8 cellular contexts compared by ENCODE assay signal in the genomic region with DNA sequence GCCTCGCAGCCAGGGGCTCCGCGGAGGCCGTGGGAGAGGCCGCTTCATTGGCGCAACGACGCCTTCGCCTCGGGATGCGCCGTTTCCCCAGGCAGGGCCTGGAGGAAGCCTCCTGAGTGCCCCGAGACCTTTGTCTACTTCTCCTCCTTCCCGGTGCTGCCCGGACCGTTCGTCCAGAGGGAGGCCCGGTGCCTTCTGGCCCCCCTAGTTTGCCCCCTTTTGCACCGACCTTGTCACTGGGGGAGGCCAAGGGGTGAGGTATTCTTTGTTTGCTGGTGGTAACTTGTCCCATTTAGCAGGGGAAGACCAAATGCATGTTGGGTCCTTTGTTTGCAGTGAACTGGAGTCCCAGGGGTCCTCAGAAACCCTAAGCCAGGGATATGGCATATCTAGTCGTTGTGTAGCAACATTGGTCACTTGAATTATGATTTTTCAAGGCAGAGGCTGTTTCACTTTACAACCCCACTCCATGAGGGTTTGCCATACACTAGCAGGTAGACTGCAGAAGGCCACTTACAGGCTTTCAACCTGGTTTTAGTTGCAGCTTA. TPM values are rescaled to one million over a fixed set of nuclear protein-coding genes. Genes with fewer than 3 reads are reported as not detected.
DNase-seq lines count a peak whose midpoint lies in the region; ATAC-seq and TF ChIP-seq lines count a peak whose summit lies in the region.

No MANE protein-coding gene starts in this region.

- no peaks in the 10 kb centered on the region for H3K27me3 Mint-ChIP-seq in effector memory CD8-positive, alpha-beta T cell

- H3K27ac Mint-ChIP-seq in effector memory CD8-positive, alpha-beta T cell: peak overlapping the region; percentile 92 to 96

- no peak for TF ChIP-seq CTCF in omental fat pad (IDR thresholded peaks at IDR 0.05)

- peaks cover 18% of the 10 kb centered on the region for H3K36me3 Mint-ChIP-seq in effector memory CD8-positive, alpha-beta T cell (ENCODE audit: insufficient read depth)

- ATAC-seq in GM19043 (IDR thresholded peaks at IDR 0.05; ENCODE audit: low read depth, unreplicated experiment): peak; percentile 41
- no peak for ATAC-seq in effector memory CD8-positive, alpha-beta T cell (replicated peaks)
- peak; percentile 1 for ATAC-seq in omental fat pad (ENCODE audit: low FRiP score)
- ATAC-seq in GM18498 (IDR thresholded peaks at IDR 0.05; ENCODE audit: unreplicated experiment): no peak

- H3K4me3 Mint-ChIP-seq in effector memory CD8-positive, alpha-beta T cell: peak overlapping the region; percentile 92

- no peaks in the 10 kb centered on the region for H3K9me3 Mint-ChIP-seq in effector memory CD8-positive, alpha-beta T cell

- DNase-seq in NCI-H748 treated with DMSO at 0.1 percent for 48 hours (lab: John Stamatoyannopoulos, UW) (peak; percentile 29), omental fat pad (ENCODE audit: low spot score) (no peak), T1000 (lab: John Stamatoyannopoulos, UW) (no peak), NCI-H1436 (lab: John Stamatoyannopoulos, UW) (no peak), DMS53 (lab: John Stamatoyannopoulos, UW) (no peak)
- DNase-seq in effector memory CD8-positive, alpha-beta T cell: no peak

- H3K4me1 Mint-ChIP-seq in effector memory CD8-positive, alpha-beta T cell (ENCODE audit: low read depth in 2 of 2): peaks cover 11 to 12% of the 10 kb centered on the region in 2 donors

RNA-seq across cellular contexts. Expression of gene DHX30, which starts 0.6 kb away (rescaled TPM):
- total RNA-seq in omental fat pad: 10 to 100 TPM; 43.4 to 91.7 (median 51.5) TPM

RNA-seq across cellular contexts. Expression of gene SMARCC1, which starts 21.9 kb away (rescaled TPM):
- 10 to 100 TPM; 21.3 to 43.4 (median 32.2) TPM for total RNA-seq in omental fat pad

Comparison
In these comparisons a context has a peak if more than half of its experiments do, and no peak if none do; other contexts are left out.
1. ATAC-seq: peak in GM19043 (single experiment) and omental fat pad (single experiment); none in effector memory CD8-positive, alpha-beta T cell (single experiment) and GM18498 (single experiment).